Comparison of ENCODE assay signal across 1 cellular context in the genomic region with DNA sequence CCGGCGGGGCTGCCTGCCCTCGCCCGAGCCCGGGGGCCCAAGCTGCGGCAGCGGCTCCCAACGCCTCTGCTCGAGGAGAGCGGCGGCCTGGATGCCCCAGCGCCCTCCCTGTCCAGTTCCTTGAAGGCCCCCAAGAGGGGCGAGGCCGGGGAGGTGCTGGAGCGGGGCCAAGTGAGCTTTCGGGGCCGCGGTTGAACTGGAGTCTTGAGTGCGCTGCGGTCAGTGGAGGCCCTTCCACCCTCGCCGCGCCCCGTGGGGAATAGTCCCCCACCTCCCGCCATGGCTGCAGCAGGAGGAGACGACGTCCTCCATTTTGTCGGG.
TF ChIP-seq lines count a peak whose summit lies in the region.

No MANE protein-coding gene starts in this region.

TF ChIP-seq in HepG2, 621 proteins besides CTCF, POLR2A, EP300 and RAD21 (continued from another document):
- TF ChIP-seq, protein P1, sequence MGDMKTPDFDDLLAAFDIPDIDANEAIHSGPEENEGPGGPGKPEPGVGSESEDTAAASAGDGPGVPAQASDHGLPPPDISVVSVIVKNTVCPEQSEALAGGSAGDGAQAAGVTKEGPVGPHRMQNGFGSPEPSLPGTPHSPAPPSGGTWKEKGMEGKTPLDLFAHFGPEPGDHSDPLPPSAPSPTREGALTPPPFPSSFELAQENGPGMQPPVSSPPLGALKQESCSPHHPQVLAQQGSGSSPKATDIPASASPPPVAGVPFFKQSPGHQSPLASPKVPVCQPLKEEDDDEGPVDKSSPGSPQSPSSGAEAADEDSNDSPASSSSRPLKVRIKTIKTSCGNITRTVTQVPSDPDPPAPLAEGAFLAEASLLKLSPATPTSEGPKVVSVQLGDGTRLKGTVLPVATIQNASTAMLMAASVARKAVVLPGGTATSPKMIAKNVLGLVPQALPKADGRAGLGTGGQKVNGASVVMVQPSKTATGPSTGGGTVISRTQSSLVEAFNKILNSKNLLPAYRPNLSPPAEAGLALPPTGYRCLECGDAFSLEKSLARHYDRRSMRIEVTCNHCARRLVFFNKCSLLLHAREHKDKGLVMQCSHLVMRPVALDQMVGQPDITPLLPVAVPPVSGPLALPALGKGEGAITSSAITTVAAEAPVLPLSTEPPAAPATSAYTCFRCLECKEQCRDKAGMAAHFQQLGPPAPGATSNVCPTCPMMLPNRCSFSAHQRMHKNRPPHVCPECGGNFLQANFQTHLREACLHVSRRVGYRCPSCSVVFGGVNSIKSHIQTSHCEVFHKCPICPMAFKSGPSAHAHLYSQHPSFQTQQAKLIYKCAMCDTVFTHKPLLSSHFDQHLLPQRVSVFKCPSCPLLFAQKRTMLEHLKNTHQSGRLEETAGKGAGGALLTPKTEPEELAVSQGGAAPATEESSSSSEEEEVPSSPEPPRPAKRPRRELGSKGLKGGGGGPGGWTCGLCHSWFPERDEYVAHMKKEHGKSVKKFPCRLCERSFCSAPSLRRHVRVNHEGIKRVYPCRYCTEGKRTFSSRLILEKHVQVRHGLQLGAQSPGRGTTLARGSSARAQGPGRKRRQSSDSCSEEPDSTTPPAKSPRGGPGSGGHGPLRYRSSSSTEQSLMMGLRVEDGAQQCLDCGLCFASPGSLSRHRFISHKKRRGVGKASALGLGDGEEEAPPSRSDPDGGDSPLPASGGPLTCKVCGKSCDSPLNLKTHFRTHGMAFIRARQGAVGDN (CRISPR knock-in tag; IDR thresholded peaks at IDR 0.05): peak; percentile 74
- TF ChIP-seq ZFP90 (CRISPR knock-in tag; IDR thresholded peaks at IDR 0.05; ENCODE audit: borderline replicate concordance): 0 out of 2 replicates have a peak, but pooled peaks have one; percentile 5
- TF ChIP-seq ZNF501 (CRISPR knock-in tag; IDR thresholded peaks at IDR 0.05): peak; percentile 72; the same call in 1 of the 2 replicates
- TF ChIP-seq HNF4A (CRISPR knock-in tag; IDR thresholded peaks at IDR 0.05): no peak
